In genomic region chr4:1990348-1990645, GRCh38 we compare ENCODE assay signal across 15 cellular contexts.
"Had no signal": no experiment of that assay in that cellular context is flagged by ENCODE, and none has a peak within 500 bp of the region (broad histone marks: within the 10 kb centered on the region; RNA-seq: fewer than 3 reads in every experiment).

No MANE protein-coding gene starts in this region.

- ATAC-seq: left colon; mucosa of descending colon; naive thymus-derived CD8-positive, alpha-beta T cell had no signal

- H3K27me3 ChIP-seq: brain microvascular endothelial cell, esophagus muscularis mucosa, SJCRH30, upper lobe of left lung had no signal

- H3K27ac ChIP-seq: brain microvascular endothelial cell, esophagus muscularis mucosa, parathyroid adenoma, SJCRH30, skin epidermis, upper lobe of left lung had no signal

- H3K4me3 ChIP-seq: esophagus muscularis mucosa, mucosa of descending colon, SJCRH30, skin epidermis, upper lobe of left lung had no signal

- H3K4me1 ChIP-seq: parathyroid adenoma, SJCRH30 had no signal

- H3K9me3 ChIP-seq: esophagus muscularis mucosa, mucosa of descending colon, SJCRH30, upper lobe of left lung had no signal

- DNase-seq: activated CD4-positive, alpha-beta T cell treated with anti-CD3 and anti-CD28 coated beads for 1 hour; activated CD4-positive, alpha-beta T cell treated with anti-CD3 and anti-CD28 coated beads, Interleukin-2, amount 50 U/mL, for 48 hours; activated CD8-positive, alpha-beta memory T cell treated with anti-CD3 and anti-CD28 coated beads, Interleukin-2, amount 50 U/mL, for 4 hours; activated naive CD4-positive, alpha-beta T cell treated with anti-CD3 and anti-CD28 coated beads, Interleukin-2, amount 50 U/mL, for 16 hours; amygdala; brain microvascular endothelial cell; naive thymus-derived CD8-positive, alpha-beta T cell; SJCRH30; T-helper 9 cell had no signal
